Comparison of ENCODE assay signal across 24 cellular contexts in the genomic region with DNA sequence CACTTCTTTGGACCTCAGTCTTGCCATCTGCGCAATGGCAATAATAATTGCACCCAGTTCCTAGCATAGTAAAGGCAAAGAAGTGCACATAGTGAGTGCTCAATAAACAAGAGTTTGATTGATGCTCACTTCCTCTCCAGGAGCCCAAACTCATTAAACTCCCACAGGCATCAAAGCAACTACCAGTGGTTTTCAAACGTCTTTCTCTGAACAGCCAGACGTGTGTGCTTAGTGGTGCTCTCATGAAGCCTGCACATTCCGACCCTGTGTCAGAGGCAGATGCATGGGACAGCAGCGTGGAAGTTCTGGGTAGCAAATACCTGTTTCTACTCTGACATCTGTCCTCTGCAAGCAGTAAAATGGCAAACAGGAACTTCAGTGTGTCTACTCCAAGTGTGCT.
A peak's percentile ranks its signal among the peaks of the same experiment; 100 is the strongest.
DNase-seq lines count a peak whose midpoint lies in the region; ATAC-seq, FAIRE-seq and TF ChIP-seq lines count a peak whose summit lies in the region.
"Had no signal": no experiment of that assay in that cellular context is flagged by ENCODE, and none has a peak within 500 bp of the region (broad histone marks: within the 10 kb centered on the region; RNA-seq: fewer than 3 reads in every experiment).

No MANE protein-coding gene starts in this region.

- no peak overlapping the region for H2AK5ac ChIP-seq in neuronal stem cell (ENCODE audit: low read depth, low read length)

- no peak for TF ChIP-seq EP300 in HepG2 (IDR thresholded peaks at IDR 0.05; ENCODE audit: low read depth in 2 of 2, low read length in 2 of 2)
- TF ChIP-seq EP300 in HepG2 (CRISPR knock-in tag; IDR thresholded peaks at IDR 0.05; ENCODE audit: borderline replicate concordance): no peak

- TF ChIP-seq CTCF in HepG2 (CRISPR knock-in tag; IDR thresholded peaks at IDR 0.05) (no peak), right lobe of liver (IDR thresholded peaks at IDR 0.05) (no peak)

- H2BK15ac ChIP-seq in neuronal stem cell (ENCODE audit: low read length): no peak overlapping the region

- POLR2A ChIA-PET in HepG2 (lab: Yijun Ruan, JAX): no interaction called here

- no peak for TF ChIP-seq RAD21 in HepG2 (CRISPR knock-in tag; IDR thresholded peaks at IDR 0.05)

- H3K4me2 ChIP-seq in HepG2 (ENCODE audit: low read depth, low read length) (no peak overlapping the region), neuronal stem cell (ENCODE audit: insufficient read depth, low read length, poor library complexity, severe bottlenecking) (no peak overlapping the region)
- H3K4me2 ChIP-seq: A549; BLaER1 treated with 17β-estradiol and CSF1 and Interleukin-3, amounts not matched to agents 10 nM and 100 nM had no signal

- peak overlapping the region; percentile 79 for H3K14ac ChIP-seq in neuronal stem cell (ENCODE audit: low read length)

- TF ChIP-seq POLR2A in HepG2 (IDR thresholded peaks at IDR 0.05; ENCODE audit: insufficient read depth in 1 of 2, low read depth in 2 of 2, low read length in 2 of 2) (no peak), right lobe of liver (IDR thresholded peaks at IDR 0.05) (no peak)

- H3K18ac ChIP-seq in neuronal stem cell (ENCODE audit: low read length): peak overlapping the region; percentile 46

- H3K79me2 ChIP-seq in HepG2 (ENCODE audit: insufficient read depth, low read length): no peaks in the 10 kb centered on the region

- ATAC-seq in HepG2 (no peak), right lobe of liver (no peak), HG02981 (IDR thresholded peaks at IDR 0.05; ENCODE audit: unreplicated experiment) (no peak), GM19452 (IDR thresholded peaks at IDR 0.05; ENCODE audit: unreplicated experiment) (no peak)
- ATAC-seq: A549; CD8-positive, alpha-beta T cell; GM12878 had no signal

- H2BK5ac ChIP-seq in neuronal stem cell (ENCODE audit: low read length): no peak overlapping the region

- no peak overlapping the region for H4K8ac ChIP-seq in neuronal stem cell (ENCODE audit: low read depth, low read length)

- H2BK120ac ChIP-seq in neuronal stem cell (ENCODE audit: low read depth, low read length): no peak overlapping the region

- H3K4me3 ChIP-seq in HepG2 (replicated peaks in 1 of 3; ENCODE audit: insufficient read depth in 1 of 3, low read depth in 2 of 3, low read length in 3 of 3): no peak overlapping the region
- H3K4me3 ChIP-seq in right lobe of liver: no peak overlapping the region
- H3K4me3 ChIP-seq in neuronal stem cell (ENCODE audit: low read length in 2 of 2): no peak overlapping the region
- H3K4me3 ChIP-seq: A549; BLaER1 treated with 17β-estradiol and CSF1 and Interleukin-3, amounts not matched to agents 10 nM and 100 nM; GM12878 had no signal

- 2% methylated on average over 5 of the region's 5 CpGs for WGBS in HepG2 (ENCODE audit: low lambda C conversion rate)
- WGBS in right lobe of liver (ENCODE audit: insufficient coverage, low coverage, low lambda C conversion rate, missing lambda C conversion rate): 29% methylated on average over 1 of the region's 5 CpGs
- no CpG with 5 or more reads among the region's 5 CpGs for WGBS in neuronal stem cell (ENCODE audit: extremely low coverage in 2 of 2, insufficient read length in 2 of 2, insufficient replicate concordance in 1 of 2), 2 donors

- H4K20me1 ChIP-seq in HepG2 (ENCODE audit: insufficient read depth, low read length): no peaks in the 10 kb centered on the region
- H4K20me1 ChIP-seq: BLaER1 treated with 17β-estradiol and CSF1 and Interleukin-3, amounts not matched to agents 10 nM and 100 nM had no signal

- H3K36me3 ChIP-seq in HepG2 (replicated peaks in 1 of 2; ENCODE audit: control insufficient read depth in 1 of 2, insufficient read depth in 2 of 2, low read length in 2 of 2): no peaks in the 10 kb centered on the region
- H3K36me3 ChIP-seq in right lobe of liver: no peaks in the 10 kb centered on the region
- H3K36me3 ChIP-seq in KOPT-K1 (ENCODE audit: insufficient read depth, low read length): no peaks in the 10 kb centered on the region
- H3K36me3 ChIP-seq in neuronal stem cell (replicated peaks in 1 of 2; ENCODE audit: control insufficient read depth in 2 of 2, insufficient read depth in 2 of 2, low read length in 2 of 2): no peaks in the 10 kb centered on the region
- H3K36me3 ChIP-seq: BLaER1 treated with 17β-estradiol and CSF1 and Interleukin-3, amounts not matched to agents 10 nM and 100 nM had no signal

- no peak for FAIRE-seq in HepG2 (lab: Jason Lieb, UNC)
- FAIRE-seq: A549, D721Med, GM12878, GM12892, GM19239 had no signal

- intact Hi-C loops in HepG2 (cut with micrococcal nuclease; ENCODE audit: unreplicated experiment) (no loop called here), right lobe of liver (cut with DNase I) (no loop called here)

- no peak overlapping the region for H3K4ac ChIP-seq in neuronal stem cell (ENCODE audit: low read length)

- H3K9me3 ChIP-seq in HepG2 (ENCODE audit: low read length): peaks cover 6% of the 10 kb centered on the region; the same call in 1 of the 2 replicates
- H3K9me3 ChIP-seq in right lobe of liver: no peaks in the 10 kb centered on the region
- peaks cover 29% of the 10 kb centered on the region for H3K9me3 ChIP-seq in KOPT-K1 (ENCODE audit: insufficient read depth, low read length, poor library complexity, severe bottlenecking)
- H3K9me3 ChIP-seq in neuronal stem cell (replicated peaks in 1 of 2; ENCODE audit: control insufficient read depth in 2 of 2, insufficient read depth in 1 of 2, low read depth in 1 of 2, low read length in 2 of 2): no peaks in the 10 kb centered on the region
- H3K9me3 ChIP-seq: A549 had no signal

- no peak overlapping the region for H3K9ac ChIP-seq in HepG2 (ENCODE audit: insufficient read depth, low read depth, low read length)
- peak overlapping the region; percentile 7 for H3K9ac ChIP-seq in neuronal stem cell (ENCODE audit: low read depth, low read length, poor library complexity)
- H3K9ac ChIP-seq: BLaER1 treated with 17β-estradiol and CSF1 and Interleukin-3, amounts not matched to agents 10 nM and 100 nM had no signal

- H3K27ac ChIP-seq in HepG2 (ENCODE audit: extremely low read length, insufficient read depth, low read length): no peak overlapping the region
- H3K27ac ChIP-seq in right lobe of liver: no peak overlapping the region
- peak overlapping the region; percentile 49 for H3K27ac ChIP-seq in KOPT-K1 (ENCODE audit: low read depth, low read length, poor library complexity, severe bottlenecking)
- H3K27ac ChIP-seq in neuronal stem cell (replicated peaks; ENCODE audit: low read length): no peak overlapping the region
- H3K27ac ChIP-seq: 22Rv1; A549; BLaER1 treated with 17β-estradiol and CSF1 and Interleukin-3, amounts not matched to agents 10 nM and 100 nM; C4-2B had no signal

- H3K27me3 ChIP-seq in HepG2 (ENCODE audit: control insufficient read depth in 1 of 2, insufficient read depth in 2 of 2, low read length in 2 of 2) (no peaks in the 10 kb centered on the region; a peak in 1 of 5 replicates), right lobe of liver (no peaks in the 10 kb centered on the region), neuronal stem cell (ENCODE audit: control insufficient read depth in 3 of 3, insufficient read depth in 3 of 3, low read depth in 1 of 3, low read length in 3 of 3) (no peaks in the 10 kb centered on the region)
- H3K27me3 ChIP-seq: BLaER1 treated with 17β-estradiol and CSF1 and Interleukin-3, amounts not matched to agents 10 nM and 100 nM had no signal

- H2BK12ac ChIP-seq in neuronal stem cell (ENCODE audit: low read length): no peak overlapping the region

- no peaks in the 10 kb centered on the region for H3K79me1 ChIP-seq in neuronal stem cell (ENCODE audit: low read depth, low read length)

- in situ Hi-C loops in HepG2 (cut with HindIII; ENCODE audit: extremely low pct_ligation_motif_present, low pct_unique_long_range_greater_than_20kb): no loop called here

- no peak overlapping the region for H3K23ac ChIP-seq in neuronal stem cell (ENCODE audit: low read depth, low read length, poor library complexity)

- CTCF ChIA-PET in HepG2 (lab: Yijun Ruan, JAX; ENCODE audit: low intra/inter-chr PET ratio, low total read pairs): no interaction called here

- H3K4me1 ChIP-seq in HepG2 (ENCODE audit: insufficient read depth, low read length) (no peaks in the 10 kb centered on the region), right lobe of liver (no peaks in the 10 kb centered on the region), neuronal stem cell (ENCODE audit: control insufficient read depth in 2 of 2, insufficient read depth in 1 of 2, low read depth in 1 of 2, low read length in 2 of 2) (peaks cover 0 to 2% of the 10 kb centered on the region in 2 donors)
- H3K4me1 ChIP-seq: A549; BLaER1 treated with 17β-estradiol and CSF1 and Interleukin-3, amounts not matched to agents 10 nM and 100 nM; Caco-2 had no signal

- no peak overlapping the region for H4K91ac ChIP-seq in neuronal stem cell (ENCODE audit: low read depth, low read length, poor library complexity)

- DNase-seq in HepG2 (ENCODE audit: low spot score): no peak
- no peak for DNase-seq in right lobe of liver
- DNase-seq in left kidney (ENCODE audit: low read depth, low spot score): peak; percentile 5
- no peak for DNase-seq in neuronal stem cell (ENCODE audit: low spot score)
- DNase-seq in SIG-M5 (lab: John Stamatoyannopoulos, UW): no peak
- DNase-seq: AML-193; Caco-2; Calu3; CD4-positive, alpha-beta T cell; CD8-positive, alpha-beta T cell; DMS79 treated with DMSO at 0.1 percent for 48 hours; EL; GDM1 had no signal

- no peak overlapping the region for H2AFZ ChIP-seq in HepG2 (ENCODE audit: low read length)
- no peak overlapping the region for H2AFZ ChIP-seq in neuronal stem cell (ENCODE audit: low read length)

- BruUV-seq in HepG2 (replicated peaks; lab: Mats Ljungman, UMichigan): no TSS peak

TF ChIP-seq in HepG2, 621 proteins besides CTCF, POLR2A, EP300 and RAD21:
- TF ChIP-seq ZNF251 (CRISPR knock-in tag; IDR thresholded peaks at IDR 0.05): no peak
- peak; percentile 63 for TF ChIP-seq ZNF629 (CRISPR knock-in tag; conservative IDR thresholded peaks at IDR 0.05)
TF ChIP-seq in HepG2: peak in this region for 1.
